Comparison of ENCODE assay signal across 27 cellular contexts in the genomic region with DNA sequence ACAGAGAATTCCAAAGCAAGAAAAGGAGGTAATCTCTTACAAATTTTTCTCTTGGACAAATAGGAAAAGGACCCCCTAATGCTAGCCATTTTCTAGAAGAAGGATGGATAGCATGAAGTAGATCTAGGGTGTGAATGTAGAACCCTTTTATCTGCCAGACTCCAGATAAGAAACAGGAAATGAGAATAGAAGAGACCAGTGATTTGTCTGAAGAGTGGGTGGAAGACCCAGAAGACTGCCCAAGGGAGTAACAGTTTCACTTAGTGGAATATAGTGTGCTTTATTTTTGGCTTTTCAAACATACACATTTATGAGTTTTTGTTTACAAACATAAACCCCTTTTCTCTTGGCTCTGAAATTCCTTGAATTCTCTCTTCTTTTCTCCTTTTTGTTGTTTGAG. TPM values are rescaled to one million over a fixed set of nuclear protein-coding genes. Genes with fewer than 3 reads are reported as not detected.
"Had no signal": no experiment of that assay in that cellular context is flagged by ENCODE, and none has a peak within 500 bp of the region (broad histone marks: within the 10 kb centered on the region; RNA-seq: fewer than 3 reads in every experiment).

No MANE protein-coding gene starts in this region.

- H3K9me3 Mint-ChIP-seq: activated CD8-positive, alpha-beta T cell treated with anti-CD3 and anti-CD28 coated beads for 36 hours; activated naive CD4-positive, alpha-beta T cell treated with anti-CD3 and anti-CD28 coated beads, Interleukin-2, amount 10 ng/mL, durations not matched to agents 7 days and 5 days; activated naive CD8-positive, alpha-beta T cell treated with anti-CD3 and anti-CD28 coated beads for 36 hours; activated T-cell treated with anti-CD3 and anti-CD28 coated beads, Interleukin-2, amount 50 U/mL, for 72 hours; activated T-helper 2 cell treated with anti-CD3 and anti-CD28 coated beads, Interferon-gamma antibody, Interleukin-2, Interleukin-4, amounts not matched to agents 10 μg/mL and 5 μg/mL and 100 μg/mL, durations not matched to agents 14 hours and 24 hours and 36 hours had no signal

- H3K9me3 ChIP-seq: Peyer's patch, SJCRH30, SK-N-SH had no signal

- H3K4me3 Mint-ChIP-seq: activated CD8-positive, alpha-beta T cell treated with anti-CD3 and anti-CD28 coated beads for 36 hours; activated naive CD4-positive, alpha-beta T cell treated with anti-CD3 and anti-CD28 coated beads, Interleukin-2, amount 10 ng/mL, durations not matched to agents 7 days and 5 days; activated naive CD8-positive, alpha-beta T cell treated with anti-CD3 and anti-CD28 coated beads for 36 hours; activated T-cell treated with anti-CD3 and anti-CD28 coated beads, Interleukin-2, amount 50 U/mL, for 72 hours had no signal

- H3K27me3 ChIP-seq: Peyer's patch, SJCRH30 had no signal

- H3K9ac ChIP-seq: SK-N-SH had no signal

- H3K36me3 Mint-ChIP-seq: activated naive CD4-positive, alpha-beta T cell treated with anti-CD3 and anti-CD28 coated beads, Interleukin-2, amount 10 ng/mL, durations not matched to agents 7 days and 5 days; activated naive CD8-positive, alpha-beta T cell treated with anti-CD3 and anti-CD28 coated beads for 36 hours had no signal

- DNase-seq: activated CD4-positive, alpha-beta T cell treated with anti-CD3 and anti-CD28 coated beads for 4 hours; activated CD8-positive, alpha-beta memory T cell treated with anti-CD3 and anti-CD28 coated beads, Interleukin-2, amount 50 U/mL, for 4 hours; activated CD8-positive, alpha-beta T cell treated with anti-CD3 and anti-CD28 coated beads for 36 hours; activated gamma-delta T cell treated with Interleukin-2 at 50 U/mL for 16 hours; activated naive CD4-positive, alpha-beta T cell treated with anti-CD3 and anti-CD28 coated beads, Interleukin-2, amount 10 ng/mL, durations not matched to agents 7 days and 5 days; activated naive CD8-positive, alpha-beta T cell treated with anti-CD3 and anti-CD28 coated beads for 36 hours; activated T-cell treated with anti-CD3 and anti-CD28 coated beads, Interleukin-2, amount 50 U/mL, for 72 hours; Kasumi-1; NCI-H1048; NCI-H146; NCI-H1930; NCI-H2107; NCI-H2171 treated with DMSO at 0.1 percent for 48 hours; NCI-H226; NCI-H510A; NCI-H526 treated with DMSO at 0.1 percent for 48 hours; NCI-H82; OCI-M1; Peyer's patch; Right ventricle myocardium superior; SJCRH30; SK-N-SH; T-helper 1 cell had no signal

- H3K27me3 Mint-ChIP-seq: activated CD8-positive, alpha-beta T cell treated with anti-CD3 and anti-CD28 coated beads for 36 hours; activated naive CD4-positive, alpha-beta T cell treated with anti-CD3 and anti-CD28 coated beads, Interleukin-2, amount 10 ng/mL, durations not matched to agents 7 days and 5 days; activated naive CD8-positive, alpha-beta T cell treated with anti-CD3 and anti-CD28 coated beads for 36 hours had no signal

- ATAC-seq: activated CD4-positive, CD25-positive, alpha-beta regulatory T cell treated with anti-CD3 and anti-CD28 coated beads, Interleukin-2, amount 50 U/mL, for 24 hours; activated CD8-positive, alpha-beta T cell treated with anti-CD3 and anti-CD28 coated beads for 36 hours; activated T-cell treated with anti-CD3 and anti-CD28 coated beads, Interleukin-2, amount 50 U/mL, for 72 hours had no signal

- H3K4me2 ChIP-seq: SK-N-SH had no signal

- H3K27ac Mint-ChIP-seq: activated CD8-positive, alpha-beta T cell treated with anti-CD3 and anti-CD28 coated beads for 36 hours; activated naive CD4-positive, alpha-beta T cell treated with anti-CD3 and anti-CD28 coated beads, Interleukin-2, amount 10 ng/mL, durations not matched to agents 7 days and 5 days; activated naive CD8-positive, alpha-beta T cell treated with anti-CD3 and anti-CD28 coated beads for 36 hours; activated T-cell treated with anti-CD3 and anti-CD28 coated beads, Interleukin-2, amount 50 U/mL, for 72 hours; activated T-helper 2 cell treated with anti-CD3 and anti-CD28 coated beads, Interferon-gamma antibody, Interleukin-2, Interleukin-4, amounts not matched to agents 10 μg/mL and 5 μg/mL and 100 μg/mL, durations not matched to agents 14 hours and 24 hours and 36 hours had no signal

- H3K36me3 ChIP-seq: Peyer's patch, SJCRH30 had no signal

- H3K27ac ChIP-seq: Peyer's patch, RWPE1, SJCRH30 had no signal

- H3K4me3 ChIP-seq: Peyer's patch, SJCRH30 had no signal

RNA-seq across cellular contexts. Expression of gene ECM2, which starts 25.0 kb away (rescaled TPM):
- total RNA-seq: activated CD8-positive, alpha-beta T cell treated with anti-CD3 and anti-CD28 coated beads for 36 hours; activated naive CD8-positive, alpha-beta T cell treated with anti-CD3 and anti-CD28 coated beads for 36 hours; activated T-cell treated with anti-CD3 and anti-CD28 coated beads, Interleukin-2, amount 50 U/mL, for 72 hours; activated T-helper 2 cell treated with anti-CD3 and anti-CD28 coated beads, Interferon-gamma antibody, Interleukin-2, Interleukin-4, amounts not matched to agents 10 μg/mL and 5 μg/mL and 100 μg/mL, durations not matched to agents 14 hours and 24 hours and 36 hours; SJCRH30; T-helper 2 cell treated with Interferon-gamma antibody and Interleukin-4, amounts not matched to agents 100 ng/mL and 5 ng/mL, for 36 hours had no signal

RNA-seq across cellular contexts. Expression of gene ASPN, which starts 28.4 kb away (rescaled TPM):
- total RNA-seq: activated CD8-positive, alpha-beta T cell treated with anti-CD3 and anti-CD28 coated beads for 36 hours; activated naive CD8-positive, alpha-beta T cell treated with anti-CD3 and anti-CD28 coated beads for 36 hours; activated T-cell treated with anti-CD3 and anti-CD28 coated beads, Interleukin-2, amount 50 U/mL, for 72 hours; activated T-helper 2 cell treated with anti-CD3 and anti-CD28 coated beads, Interferon-gamma antibody, Interleukin-2, Interleukin-4, amounts not matched to agents 10 μg/mL and 5 μg/mL and 100 μg/mL, durations not matched to agents 14 hours and 24 hours and 36 hours; T-helper 2 cell treated with Interferon-gamma antibody and Interleukin-4, amounts not matched to agents 100 ng/mL and 5 ng/mL, for 36 hours had no signal
